In genomic region chr12:116979109-116979508, GRCh38 we compare ENCODE assay signal across 29 cellular contexts.
DNase-seq lines count a peak whose midpoint lies in the region; ATAC-seq, FAIRE-seq and TF ChIP-seq lines count a peak whose summit lies in the region.
"Had no signal": no experiment of that assay in that cellular context is flagged by ENCODE, and none has a peak within 500 bp of the region (broad histone marks: within the 10 kb centered on the region; RNA-seq: fewer than 3 reads in every experiment).

No MANE protein-coding gene starts in this region.

- no peak overlapping the region for H3K27ac Mint-ChIP-seq in endodermal cell
- H3K27ac Mint-ChIP-seq: activated CD8-positive, alpha-beta memory T cell treated with anti-CD3 and anti-CD28 coated beads, Interleukin-2, amount 10 ng/mL, durations not matched to agents 7 days and 5 days; CD8-positive, alpha-beta memory T cell; nephron had no signal

- DNase-seq in A549 (ENCODE audit: low read depth in 1 of 2, low spot score in 1 of 2) (no peak), HCEC 1CT (peak; percentile 16), NCI-H69 (lab: John Stamatoyannopoulos, UW) (peak; percentile 73), endodermal cell (peak; percentile 47), NCI-H187 (lab: John Stamatoyannopoulos, UW) (no peak), GM13977 (ENCODE audit: low spot score) (no peak)
- DNase-seq: activated CD4-positive, alpha-beta T cell treated with anti-CD3 and anti-CD28 coated beads, Interleukin-2, amount 50 U/mL, for 4 hours; activated CD8-positive, alpha-beta memory T cell treated with anti-CD3 and anti-CD28 coated beads, Interleukin-2, amount 10 ng/mL, durations not matched to agents 7 days and 5 days; activated T-cell treated with anti-CD3 and anti-CD28 coated beads, Interleukin-2, amount 50 U/mL, for 48 hours; CD8-positive, alpha-beta memory T cell; central memory CD4-positive, alpha-beta T cell; cortex of kidney; effector memory CD4-positive, alpha-beta T cell; EL; glutamatergic neuron; NCI-H1694; NCI-H526; small intestine; stimulated activated naive CD4-positive, alpha-beta T cell treated with Interleukin-2 at 50 U/mL for 16 hours; T-helper 2 cell; testis had no signal

- TF ChIP-seq CTCF in A549 (IDR thresholded peaks at IDR 0.05) (no peak), endodermal cell (conservative IDR thresholded peaks at IDR 0.05) (no peak), GM13977 (IDR thresholded peaks at IDR 0.05; ENCODE audit: extremely low read depth, insufficient read depth, missing control alignments) (no peak)

- POLR2A ChIA-PET in A549 (lab: Yijun Ruan, JAX) = interaction anchor here (1.2 kb wide), 1 partner anchor 40 kb away, joined by 3 read pairs; no protein-coding TSS in a partner anchor

- H3K27me3 Mint-ChIP-seq in endodermal cell (ENCODE audit: insufficient read depth) = no peaks in the 10 kb centered on the region
- H3K27me3 Mint-ChIP-seq: activated CD8-positive, alpha-beta memory T cell treated with anti-CD3 and anti-CD28 coated beads, Interleukin-2, amount 10 ng/mL, durations not matched to agents 7 days and 5 days had no signal

- H3K9me3 Mint-ChIP-seq in endodermal cell = no peaks in the 10 kb centered on the region
- H3K9me3 Mint-ChIP-seq: CD8-positive, alpha-beta memory T cell; nephron had no signal

- H3K4me1 Mint-ChIP-seq in endodermal cell = peaks cover 12% of the 10 kb centered on the region
- H3K4me1 Mint-ChIP-seq: CD8-positive, alpha-beta memory T cell; nephron had no signal

- no peak overlapping the region for H3K4me2 ChIP-seq in A549
- H3K4me2 ChIP-seq: KMS-11 had no signal

- no peak overlapping the region for H3K9ac ChIP-seq in endodermal cell (ENCODE audit: extremely low read depth, low read length, poor library complexity, severe bottlenecking)
- H3K9ac ChIP-seq: KMS-11 had no signal

- H3K27ac ChIP-seq in A549 (no peak overlapping the region), endodermal cell (ENCODE audit: low read depth, low read length) (no peak overlapping the region)
- H3K27ac ChIP-seq: HL-60, KMS-11, testis had no signal

- H3K4me1 ChIP-seq in A549 (no peaks in the 10 kb centered on the region), endodermal cell (ENCODE audit: control insufficient read depth, insufficient read depth, low read length) (no peaks in the 10 kb centered on the region)
- H3K4me1 ChIP-seq: testis had no signal

- no peak overlapping the region for H3K4me3 ChIP-seq in A549
- no peak overlapping the region for H3K4me3 ChIP-seq in endodermal cell (ENCODE audit: low read length)
- H3K4me3 ChIP-seq: testis had no signal

- no peaks in the 10 kb centered on the region for H3K27me3 ChIP-seq in endodermal cell (ENCODE audit: control insufficient read depth, insufficient read depth, low read length, poor library complexity, severe bottlenecking)
- H3K27me3 ChIP-seq: testis had no signal

- TF ChIP-seq POLR2A in A549 (IDR thresholded peaks at IDR 0.05; ENCODE audit: low read length) = peak; percentile 5; the same call in 1 of the 2 replicates

- no peak for TF ChIP-seq RAD21 in A549 (conservative IDR thresholded peaks at IDR 0.05 in 1 of 2, IDR thresholded peaks at IDR 0.05 in 1 of 2)

- no peaks in the 10 kb centered on the region for H3K9me3 ChIP-seq in A549
- H3K9me3 ChIP-seq in endodermal cell (ENCODE audit: control insufficient read depth, low read length) = no peaks in the 10 kb centered on the region
- H3K9me3 ChIP-seq: testis had no signal

- H3K36me3 ChIP-seq in endodermal cell (ENCODE audit: control insufficient read depth, insufficient read depth, low read length) = no peaks in the 10 kb centered on the region

- 91% methylated on average over 5 of the region's 5 CpGs for WGBS in A549 (ENCODE audit: missing lambda C conversion rate)
- 94 to 95% methylated on average over 5 of the region's 5 CpGs for WGBS in endodermal cell (ENCODE audit: insufficient coverage in 1 of 2, insufficient read length in 1 of 2), 2 experiments

- CTCF ChIA-PET in A549 (lab: Yijun Ruan, JAX) = interaction anchor here (0.6 to 1.4 kb wide), 2 partner anchors 14 to 572 kb away, joined by 3 to 5 read pairs; no protein-coding TSS in a partner anchor

- ATAC-seq in A549 = no peak
- ATAC-seq in HG03097 (IDR thresholded peaks at IDR 0.05; ENCODE audit: low FRiP score, unreplicated experiment) = no peak
- ATAC-seq in HG03135 (IDR thresholded peaks at IDR 0.05; ENCODE audit: unreplicated experiment) = no peak
- ATAC-seq: activated CD4-positive, CD25-positive, alpha-beta regulatory T cell treated with anti-CD3 and anti-CD28 coated beads, Interleukin-2, amount 50 U/mL, for 24 hours; activated CD8-positive, alpha-beta memory T cell treated with anti-CD3 and anti-CD28 coated beads, Interleukin-2, amount 10 ng/mL, durations not matched to agents 7 days and 5 days; left lobe of liver had no signal

- FAIRE-seq in A549 (lab: Jason Lieb, UNC) = no peak
- FAIRE-seq: A204.1, small intestine had no signal

- in situ Hi-C loops in GM13977 (cut with MboI; ENCODE audit: low pct_unique_long_range_greater_than_20kb, low sequenced_read_pairs, unreplicated experiment) = no loop called here

- no peak for TF ChIP-seq EP300 in A549 (IDR thresholded peaks at IDR 0.05)

- H3K36me3 Mint-ChIP-seq in endodermal cell (ENCODE audit: low read depth) = peaks cover 3% of the 10 kb centered on the region
- H3K36me3 Mint-ChIP-seq: activated CD8-positive, alpha-beta memory T cell treated with anti-CD3 and anti-CD28 coated beads, Interleukin-2, amount 10 ng/mL, durations not matched to agents 7 days and 5 days had no signal

- no peak overlapping the region for H3K4me3 Mint-ChIP-seq in endodermal cell
- H3K4me3 Mint-ChIP-seq: activated CD8-positive, alpha-beta memory T cell treated with anti-CD3 and anti-CD28 coated beads, Interleukin-2, amount 10 ng/mL, durations not matched to agents 7 days and 5 days; CD8-positive, alpha-beta memory T cell; nephron had no signal

TF ChIP-seq in A549, 52 proteins besides CTCF, POLR2A, EP300 and RAD21:
- TF ChIP-seq CBX2 (IDR thresholded peaks at IDR 0.05; ENCODE audit: borderline replicate concordance, low read depth) (no peak), BCL3 (IDR thresholded peaks at IDR 0.05) (no peak), HOXA7 (CRISPR knock-in tag; IDR thresholded peaks at IDR 0.05) (no peak), ZFP36 (IDR thresholded peaks at IDR 0.05; ENCODE audit: borderline replicate concordance, partially characterized antibody) (no peak), ZC3H11A (IDR thresholded peaks at IDR 0.05) (no peak), SMC3 (IDR thresholded peaks at IDR 0.05) (no peak)

Comparison
In these comparisons a context has a peak if more than half of its experiments do, and no peak if none do; other contexts are left out.
1. DNase-seq: peak in HCEC 1CT (single experiment), NCI-H69 (single experiment) and endodermal cell (single experiment); none in A549 (0 of 2), NCI-H187 (0 of 2) and GM13977 (single experiment).